In genomic region chr1:173869108-173869359, GRCh38 we compare ENCODE assay signal across 7 cellular contexts. TPM values are rescaled to one million over a fixed set of nuclear protein-coding genes. Genes with fewer than 3 reads are reported as not detected.
DNase-seq lines count a peak whose midpoint lies in the region; ATAC-seq and TF ChIP-seq lines count a peak whose summit lies in the region.

No MANE protein-coding gene starts in this region.

- DNase-seq in activated CD4-positive, alpha-beta memory T cell treated with anti-CD3 and anti-CD28 coated beads for 36 hours, result no peak
- DNase-seq in iPS DF 6.9 (ENCODE audit: low read depth, low spot score) (no peak), C1 segment of cervical spinal cord (lab: John Stamatoyannopoulos, UW) (no peak), retina (no peak)
- no peak for DNase-seq in stimulated activated effector memory CD8-positive, alpha-beta T cell treated with anti-CD3 and anti-CD28 coated beads, Interleukin-12 subunit alpha, Interleukin-12 subunit beta, amount 100 ng/mL, for 72 hours (ENCODE audit: low spot score in 2 of 2)
- DNase-seq in NK-92 treated with Interleukin-12 subunit alpha and Interleukin-12 subunit beta, amount 100 ng/mL, for 24 hours (lab: John Stamatoyannopoulos, UW), result no peak

- H3K27me3 ChIP-seq in iPS DF 6.9 (ENCODE audit: control insufficient read depth, insufficient read depth, low read length), result no peaks in the 10 kb centered on the region

- H3K4me1 ChIP-seq in HEK293 (ENCODE audit: control insufficient read depth, insufficient read depth, low read length) (no peaks in the 10 kb centered on the region; the same call in 1 of the 2 replicates), iPS DF 6.9 (ENCODE audit: control insufficient read depth, insufficient read depth, low read length) (no peaks in the 10 kb centered on the region)

- peaks cover 50% of the 10 kb centered on the region for H3K36me3 Mint-ChIP-seq in activated CD4-positive, alpha-beta memory T cell treated with anti-CD3 and anti-CD28 coated beads for 36 hours
- H3K36me3 Mint-ChIP-seq in stimulated activated effector memory CD8-positive, alpha-beta T cell treated with anti-CD3 and anti-CD28 coated beads, Interleukin-12 subunit alpha, Interleukin-12 subunit beta, amount 100 ng/mL, for 72 hours, result peaks cover 74% of the 10 kb centered on the region

- ATAC-seq in stimulated activated effector memory CD8-positive, alpha-beta T cell treated with anti-CD3 and anti-CD28 coated beads, Interleukin-12 subunit alpha, Interleukin-12 subunit beta, amount 100 ng/mL, for 72 hours, result no peak

- peak overlapping the region; percentile 99 for H3K4me3 Mint-ChIP-seq in activated CD4-positive, alpha-beta memory T cell treated with anti-CD3 and anti-CD28 coated beads for 36 hours
- H3K4me3 Mint-ChIP-seq in stimulated activated effector memory CD8-positive, alpha-beta T cell treated with anti-CD3 and anti-CD28 coated beads, Interleukin-12 subunit alpha, Interleukin-12 subunit beta, amount 100 ng/mL, for 72 hours, result peak overlapping the region; percentile 94

- H3K36me3 ChIP-seq in HEK293 (ENCODE audit: control insufficient read depth in 2 of 2, insufficient read depth in 1 of 2, low read length in 2 of 2) (peaks cover 14 to 60% of the 10 kb centered on the region in 2 experiments), iPS DF 6.9 (ENCODE audit: control insufficient read depth, insufficient read depth, low read length) (peaks cover 31% of the 10 kb centered on the region; the same call in 1 of the 2 replicates)

- peak overlapping the region; percentile 98 for H3K27ac Mint-ChIP-seq in activated CD4-positive, alpha-beta memory T cell treated with anti-CD3 and anti-CD28 coated beads for 36 hours
- H3K27ac Mint-ChIP-seq in stimulated activated effector memory CD8-positive, alpha-beta T cell treated with anti-CD3 and anti-CD28 coated beads, Interleukin-12 subunit alpha, Interleukin-12 subunit beta, amount 100 ng/mL, for 72 hours, result peak overlapping the region; percentile 99

- no CpG with 5 or more reads among the region's 3 CpGs for WGBS in iPS DF 6.9 (ENCODE audit: insufficient coverage, insufficient read length)

- no peak for TF ChIP-seq CTCF in HEK293 (tag by site-specific recombination; IDR thresholded peaks at IDR 0.05)

- H3K27ac ChIP-seq in HEK293 (ENCODE audit: extremely low read depth, low read depth, low read length) (peak overlapping the region; percentile 75), iPS DF 6.9 (ENCODE audit: low read length) (no peak overlapping the region)

- peak overlapping the region; percentile 89 for H3K4me3 ChIP-seq in HEK293 (ENCODE audit: low read depth, low read length)
- H3K4me3 ChIP-seq in iPS DF 6.9 (ENCODE audit: low read length), result peak overlapping the region; percentile 87; the same call in 1 of the 2 replicates

- no peaks in the 10 kb centered on the region for H3K9me3 Mint-ChIP-seq in activated CD4-positive, alpha-beta memory T cell treated with anti-CD3 and anti-CD28 coated beads for 36 hours
- no peaks in the 10 kb centered on the region for H3K9me3 Mint-ChIP-seq in stimulated activated effector memory CD8-positive, alpha-beta T cell treated with anti-CD3 and anti-CD28 coated beads, Interleukin-12 subunit alpha, Interleukin-12 subunit beta, amount 100 ng/mL, for 72 hours

- intact Hi-C loops in activated CD4-positive, alpha-beta memory T cell treated with anti-CD3 and anti-CD28 coated beads for 36 hours (cut with micrococcal nuclease), result loop anchor here (2.0 to 5.0 kb wide), 2 partner anchors 336 to 1122 kb away; no protein-coding TSS in a partner anchor

- CTCF ChIA-PET in HEK293 (lab: Yijun Ruan, JAX), result interaction anchor here (0.6 to 0.9 kb wide), 3 partner anchors 9 to 393 kb away, joined by 3 read pairs; no protein-coding TSS in a partner anchor
- CTCF ChIA-PET in activated CD4-positive, alpha-beta memory T cell treated with anti-CD3 and anti-CD28 coated beads for 36 hours (lab: Charles Lee), result interaction anchor here (1.1 kb wide), 1 partner anchor 439 kb away, joined by 4 read pairs; no protein-coding TSS in a partner anchor

- peaks cover 3% of the 10 kb centered on the region for H3K27me3 Mint-ChIP-seq in activated CD4-positive, alpha-beta memory T cell treated with anti-CD3 and anti-CD28 coated beads for 36 hours

- POLR2A ChIA-PET in HEK293 (lab: Yijun Ruan, JAX), result interaction anchor here (1.0 to 2.2 kb wide), 10 partner anchors 11 to 439 kb away, joined by 3 to 28 read pairs (median 6); partner anchors contain the start of genes CENPL, DARS2, KLHL20 and PRDX6
- POLR2A ChIA-PET in activated CD4-positive, alpha-beta memory T cell treated with anti-CD3 and anti-CD28 coated beads for 36 hours (lab: Charles Lee), result interaction anchor here (0.7 to 3.2 kb wide), 9 partner anchors 9 to 1154 kb away, joined by 3 to 25 read pairs (median 3); partner anchors contain the start of genes CENPL, DARS2, MRPS14 and RC3H1

- peaks cover 63% of the 10 kb centered on the region for H3K4me1 Mint-ChIP-seq in activated CD4-positive, alpha-beta memory T cell treated with anti-CD3 and anti-CD28 coated beads for 36 hours (ENCODE audit: low read depth)
- H3K4me1 Mint-ChIP-seq in stimulated activated effector memory CD8-positive, alpha-beta T cell treated with anti-CD3 and anti-CD28 coated beads, Interleukin-12 subunit alpha, Interleukin-12 subunit beta, amount 100 ng/mL, for 72 hours, result peaks cover 62% of the 10 kb centered on the region

- H3K9me3 ChIP-seq in HEK293 (ENCODE audit: control insufficient read depth, insufficient read depth, low read depth, low read length) (no peaks in the 10 kb centered on the region), iPS DF 6.9 (ENCODE audit: control insufficient read depth, insufficient read depth, low read length) (no peaks in the 10 kb centered on the region)

TF ChIP-seq in HEK293, 187 proteins besides CTCF, POLR2A, EP300 and RAD21:
- no peak for TF ChIP-seq ZNF146 (tag by site-specific recombination; IDR thresholded peaks at IDR 0.05)
- no peak for TF ChIP-seq ZNF677 (tag by site-specific recombination; IDR thresholded peaks at IDR 0.05)
- TF ChIP-seq SP2 (tag by site-specific recombination; IDR thresholded peaks at IDR 0.05), result no peak
- no peak for TF ChIP-seq ZNF274 (IDR thresholded peaks at IDR 0.05; ENCODE audit: low read length)
- TF ChIP-seq ZNF274 (tag by site-specific recombination; IDR thresholded peaks at IDR 0.05; ENCODE audit: borderline replicate concordance), result no peak
- TF ChIP-seq ZNF660 (tag by site-specific recombination; IDR thresholded peaks at IDR 0.05), result no peak
- TF ChIP-seq OVOL3 (tag by site-specific recombination; IDR thresholded peaks at IDR 0.05), result no peak
- no peak for TF ChIP-seq ZNF18 (tag by site-specific recombination; IDR thresholded peaks at IDR 0.05)
- no peak for TF ChIP-seq KLF16 (tag by site-specific recombination; IDR thresholded peaks at IDR 0.05)
- no peak for TF ChIP-seq ZNF639 (tag by site-specific recombination; IDR thresholded peaks at IDR 0.05)
- TF ChIP-seq ZFP69B (tag by site-specific recombination; IDR thresholded peaks at IDR 0.05), result no peak
- no peak for TF ChIP-seq ZNF248 (tag by site-specific recombination; IDR thresholded peaks at IDR 0.05)

RNA-seq across cellular contexts. Expression of gene ZBTB37, which starts 0.9 kb away (rescaled TPM):
- total RNA-seq in activated CD4-positive, alpha-beta memory T cell treated with anti-CD3 and anti-CD28 coated beads for 36 hours, result 1 to 10 TPM; 8.2 to 8.3 TPM

RNA-seq across cellular contexts. Expression of gene GAS5, which starts 1.2 kb away (rescaled TPM):
- total RNA-seq in activated CD4-positive, alpha-beta memory T cell treated with anti-CD3 and anti-CD28 coated beads for 36 hours, result 100 to 1,000 TPM; 913 to 929 TPM

RNA-seq across cellular contexts. Expression of gene CENPL, which starts 44.4 kb away (rescaled TPM):
- 10 to 100 TPM; 24.5 to 26.3 TPM for total RNA-seq in activated CD4-positive, alpha-beta memory T cell treated with anti-CD3 and anti-CD28 coated beads for 36 hours

RNA-seq across cellular contexts. Expression of gene DARS2, which starts 44.6 kb away (rescaled TPM):
- total RNA-seq in activated CD4-positive, alpha-beta memory T cell treated with anti-CD3 and anti-CD28 coated beads for 36 hours, result 10 to 100 TPM; 43.1 to 43.6 TPM

RNA-seq across cellular contexts. Expression of gene SERPINC1, which starts 48.1 kb away (rescaled TPM):
- total RNA-seq in activated CD4-positive, alpha-beta memory T cell treated with anti-CD3 and anti-CD28 coated beads for 36 hours, result not detected
